In the genomic region with DNA sequence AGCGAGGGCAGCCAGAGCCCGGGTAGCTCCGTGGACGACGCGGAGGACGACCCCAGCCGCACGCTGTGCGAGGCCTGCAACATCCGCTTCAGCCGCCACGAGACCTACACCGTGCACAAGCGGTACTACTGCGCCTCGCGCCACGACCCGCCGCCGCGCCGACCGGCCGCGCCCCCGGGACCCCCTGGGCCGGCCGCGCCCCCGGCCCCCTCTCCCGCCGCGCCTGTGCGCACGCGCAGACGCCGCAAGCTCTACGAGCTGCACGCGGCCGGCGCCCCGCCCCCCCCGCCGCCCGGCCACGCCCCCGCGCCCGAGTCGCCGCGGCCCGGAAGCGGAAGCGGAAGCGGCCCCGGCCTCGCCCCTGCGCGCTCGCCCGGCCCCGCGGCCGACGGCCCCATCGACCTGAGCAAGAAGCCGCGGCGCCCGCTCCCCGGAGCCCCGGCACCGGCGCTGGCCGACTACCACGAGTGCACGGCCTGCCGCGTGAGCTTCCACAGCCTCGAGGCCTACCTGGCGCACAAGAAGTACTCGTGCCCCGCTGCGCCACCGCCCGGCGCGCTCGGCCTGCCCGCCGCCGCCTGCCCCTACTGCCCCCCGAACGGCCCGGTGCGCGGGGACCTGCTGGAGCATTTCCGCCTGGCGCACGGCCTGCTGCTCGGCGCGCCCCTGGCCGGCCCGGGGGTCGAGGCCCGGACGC, we compare ENCODE assay signal across 8 cellular contexts. TPM values are rescaled to one million over a fixed set of nuclear protein-coding genes. Genes with fewer than 3 reads are reported as not detected.
DNase-seq lines count a peak whose midpoint lies in the region; ATAC-seq and TF ChIP-seq lines count a peak whose summit lies in the region.

No MANE protein-coding gene starts in this region.

- peaks cover 4% of the 10 kb centered on the region for H3K4me1 ChIP-seq in hepatocyte (ENCODE audit: insufficient read depth)

- H3K4me2 ChIP-seq in hepatocyte: peak overlapping the region; percentile 77

- no peak overlapping the region for H3K27ac ChIP-seq in hepatocyte

- no peaks in the 10 kb centered on the region for H4K20me1 ChIP-seq in hepatocyte (ENCODE audit: insufficient read depth, poor library complexity, severe bottlenecking)

- H3K27me3 ChIP-seq in hepatocyte: peaks cover under 1% of the 10 kb centered on the region

- in situ Hi-C loops in astrocyte of the cerebellum (cut with HindIII; ENCODE audit: low sequenced_read_pairs): no loop called here

- H3K9me3 ChIP-seq in hepatocyte (ENCODE audit: low read depth): no peaks in the 10 kb centered on the region

- H3K9me2 ChIP-seq in hepatocyte (replicated peaks; ENCODE audit: insufficient read depth): no peaks in the 10 kb centered on the region

- TF ChIP-seq CTCF in astrocyte of the cerebellum (IDR thresholded peaks at IDR 0.05; ENCODE audit: low read depth, low read length, missing control alignments): no peak
- TF ChIP-seq CTCF in hepatocyte (IDR thresholded peaks at IDR 0.05; ENCODE audit: poor library complexity): no peak

- no peak overlapping the region for H2AFZ ChIP-seq in hepatocyte

- H3K79me2 ChIP-seq in hepatocyte: no peaks in the 10 kb centered on the region

- DNase-seq in NCI-H524 (lab: John Stamatoyannopoulos, UW) (peak; percentile 37 to 78), NCI-H524 treated with DMSO at 0.1 percent for 48 hours (lab: John Stamatoyannopoulos, UW) (no peak), T-helper 2 cell (peak; percentile 65 to 86 (median 68)), astrocyte of the cerebellum (ENCODE audit: low read depth) (no peak), hepatocyte (ENCODE audit: low spot score) (peak; percentile 82), skeletal muscle cell (ENCODE audit: low read depth) (no peak)

- WGBS in hepatocyte (ENCODE audit: low lambda C conversion rate, missing lambda C conversion rate): 42% methylated on average over 26 of the region's 113 CpGs

- no peaks in the 10 kb centered on the region for H3K36me3 ChIP-seq in hepatocyte (replicated peaks; ENCODE audit: insufficient read depth, low read depth)

- H3K4me3 ChIP-seq in astrocyte of the cerebellum (ENCODE audit: low read depth, low read length): peak overlapping the region; percentile 44
- peak overlapping the region; percentile 42 for H3K4me3 ChIP-seq in hepatocyte
- H3K4me3 ChIP-seq in skeletal muscle cell (ENCODE audit: low read depth, low read length): peak overlapping the region; percentile 50

- ATAC-seq in HG03342 (IDR thresholded peaks at IDR 0.05; ENCODE audit: unreplicated experiment) (peak; percentile 67), GM19395 (IDR thresholded peaks at IDR 0.05; ENCODE audit: unreplicated experiment) (no peak)

RNA-seq across cellular contexts. Expression of a gene that starts 36.1 kb away (rescaled TPM):
- total RNA-seq in hepatocyte: 8.1 and 16.8 TPM in 2 replicates
- 30.7 and 37.1 TPM in 2 replicates for polyA plus RNA-seq in hepatocyte

Comparison
In these comparisons a context has a peak if more than half of its experiments do, and no peak if none do; other contexts are left out.
1. DNase-seq: peak in NCI-H524 (2 of 2), T-helper 2 cell (5 of 5) and hepatocyte (single experiment); none in NCI-H524 treated with DMSO at 0.1 percent for 48 hours (single experiment), astrocyte of the cerebellum (single experiment) and skeletal muscle cell (single experiment).
2. Peak in every context shown above with its lines, with median percentiles within 50 percentile points of each other: H3K4me3 ChIP-seq.